Comparison of ENCODE assay signal across 16 cellular contexts in genomic region chr18:37712776-37713175, GRCh38.
"Had no signal": no experiment of that assay in that cellular context is flagged by ENCODE, and none has a peak within 500 bp of the region (broad histone marks: within the 10 kb centered on the region; RNA-seq: fewer than 3 reads in every experiment).

No MANE protein-coding gene starts in this region.

- H3K27me3 ChIP-seq: ascending aorta, cardiac muscle cell, esophagus muscularis mucosa, stomach, testis, upper lobe of left lung had no signal

- ATAC-seq: activated T-helper 17 cell treated with anti-CD3 and anti-CD28 coated beads, Interleukin-2, amount 50 U/mL, for 72 hours; left cardiac atrium; lower lobe of right lung; psoas muscle; sciatic nerve had no signal

- H3K4me3 ChIP-seq: ascending aorta, cardiac muscle cell, dorsolateral prefrontal cortex, esophagus muscularis mucosa, lower lobe of right lung, psoas muscle, stomach, testis, upper lobe of left lung had no signal

- H3K4me1 ChIP-seq: ascending aorta, esophagus muscularis mucosa, lower lobe of right lung, psoas muscle, stomach, testis had no signal

- H3K36me3 ChIP-seq: ascending aorta, cardiac muscle cell, esophagus muscularis mucosa, lower lobe of right lung, stomach, upper lobe of left lung had no signal

- DNase-seq: activated CD4-positive, CD25-positive, alpha-beta regulatory T cell treated with anti-CD3 and anti-CD28 coated beads, Interleukin-2, amount 50 U/mL, for 72 hours; activated naive CD4-positive, alpha-beta T cell treated with anti-CD3 and anti-CD28 coated beads for 36 hours; dorsolateral prefrontal cortex; head of caudate nucleus; immature natural killer cell; left cardiac atrium; lower lobe of right lung; psoas muscle; stomach; testis; upper lobe of left lung had no signal

- H3K27ac ChIP-seq: ascending aorta, cardiac muscle cell, dorsolateral prefrontal cortex, esophagus muscularis mucosa, lower lobe of right lung, psoas muscle, stomach, testis, upper lobe of left lung had no signal

- H3K9me3 ChIP-seq: ascending aorta, esophagus muscularis mucosa, lower lobe of right lung, psoas muscle, testis, upper lobe of left lung had no signal
